8 cellular contexts compared by ENCODE assay signal in genomic region chr4:41990383-41991111, GRCh38. TPM values are rescaled to one million over a fixed set of nuclear protein-coding genes. Genes with fewer than 3 reads are reported as not detected.
DNase-seq lines count a peak whose midpoint lies in the region; ATAC-seq, FAIRE-seq and TF ChIP-seq lines count a peak whose summit lies in the region.

TSS of gene SLC30A9 (plus strand) at chr4:41990530. CDS start at chr4:41990652, 122 bp downstream.

- H3T11ph ChIP-seq in H9 (ENCODE audit: low read length), result no peak within 1 kb of the TSS

- H3K27me3 Mint-ChIP-seq in H9 (ENCODE audit: low read depth) (no peaks in the 10 kb centered on the region), nephron progenitor cell (ENCODE audit: low read depth, poor library complexity) (peaks cover 8% of the 10 kb centered on the region)
- H3K27me3 Mint-ChIP-seq in stimulated activated naive CD8-positive, alpha-beta T cell treated with anti-CD3 and anti-CD28 coated beads, Interleukin-15, amount 100 ng/mL, for 72 hours, result no peaks in the 10 kb centered on the region

- H3K4me3 Mint-ChIP-seq in H9, result peak within 1 kb of the TSS; percentile 99
- H3K4me3 Mint-ChIP-seq in nephron progenitor cell, result peak within 1 kb of the TSS; percentile 98
- H3K4me3 Mint-ChIP-seq in stimulated activated naive CD8-positive, alpha-beta T cell treated with anti-CD3 and anti-CD28 coated beads, Interleukin-15, amount 100 ng/mL, for 72 hours, result peak within 1 kb of the TSS; percentile 96 to 97

- H3K4ac ChIP-seq in H9 (ENCODE audit: low read depth, low read length), result no peak within 1 kb of the TSS

- peaks cover 12% of the 10 kb centered on the region for H3K23me2 ChIP-seq in H9 (ENCODE audit: insufficient read length, low read depth, low read length, poor library complexity, severe bottlenecking)

- FAIRE-seq in G401.6 (lab: Jason Lieb, UNC), result peak; percentile 94

- H2BK15ac ChIP-seq in H9 (ENCODE audit: low read depth, low read length), result no peak within 1 kb of the TSS

- H4K5ac ChIP-seq in H9 (ENCODE audit: insufficient read length, low read depth, low read length), result no peak within 1 kb of the TSS

- peak; percentile 96 for DNase-seq in H9
- peak; percentile 95 for DNase-seq in M059J (ENCODE audit: low read depth)
- peak; percentile 63 to 74 for DNase-seq in SHP77 (lab: John Stamatoyannopoulos, UW)
- DNase-seq in activated effector memory CD4-positive, alpha-beta T cell treated with Interleukin-2 at 50 U/mL for 16 hours, result peak; percentile 88
- peak; percentile 87 for DNase-seq in fibroblast of the conjunctiva (ENCODE audit: low read depth)
- DNase-seq in nephron progenitor cell, result peak; percentile 89
- peak; percentile 86 to 92 for DNase-seq in stimulated activated naive CD8-positive, alpha-beta T cell treated with anti-CD3 and anti-CD28 coated beads, Interleukin-15, amount 100 ng/mL, for 72 hours

- no peak within 1 kb of the TSS for H2BK120ac ChIP-seq in H9 (ENCODE audit: low read depth, low read length, poor library complexity, severe bottlenecking)

- no peaks in the 10 kb centered on the region for H3K27me3 ChIP-seq in H9 (ENCODE audit: insufficient read depth, low read length)

- H3K27ac Mint-ChIP-seq in H9 (peak within 1 kb of the TSS; percentile 88 to 99 (median 93)), nephron progenitor cell (peak within 1 kb of the TSS; percentile 66)
- peak within 1 kb of the TSS; percentile 95 to 97 for H3K27ac Mint-ChIP-seq in stimulated activated naive CD8-positive, alpha-beta T cell treated with anti-CD3 and anti-CD28 coated beads, Interleukin-15, amount 100 ng/mL, for 72 hours

- H2BK20ac ChIP-seq in H9 (ENCODE audit: low read depth, low read length, poor library complexity, severe bottlenecking), result no peak within 1 kb of the TSS

- H3K4me1 Mint-ChIP-seq in H9 (peaks cover 26 to 28% of the 10 kb centered on the region in 2 experiments), nephron progenitor cell (peaks cover 27% of the 10 kb centered on the region)
- H3K4me1 Mint-ChIP-seq in stimulated activated naive CD8-positive, alpha-beta T cell treated with anti-CD3 and anti-CD28 coated beads, Interleukin-15, amount 100 ng/mL, for 72 hours, result peaks cover 13% of the 10 kb centered on the region

- peaks cover 0 to 3% (median 0%) of the 10 kb centered on the region in 3 experiments; a peak in 1 of 7 replicates for H3K36me3 Mint-ChIP-seq in H9 (ENCODE audit: insufficient read depth in 1 of 3, low read depth in 3 of 3)
- peaks cover 11% of the 10 kb centered on the region for H3K36me3 Mint-ChIP-seq in nephron progenitor cell (ENCODE audit: low read depth)

- no peak within 1 kb of the TSS for H2AFZ ChIP-seq in H9 (ENCODE audit: low read length)

- peaks cover 9% of the 10 kb centered on the region for H3K79me1 ChIP-seq in H9 (ENCODE audit: insufficient read depth, low read depth, low read length, poor library complexity, severe bottlenecking)

- peaks cover 8% of the 10 kb centered on the region; the same call in 1 of the 2 replicates for H3K79me2 ChIP-seq in H9 (ENCODE audit: insufficient read depth, low read length)

- H3K4me1 ChIP-seq in H9 (ENCODE audit: insufficient read depth, low read length), result peaks cover 5% of the 10 kb centered on the region; the same call in 1 of the 2 replicates

- WGBS in H9 (ENCODE audit: extremely low coverage, insufficient read length, low lambda C conversion rate), result no CpG with 5 or more reads among the region's 63 CpGs

- H3K14ac ChIP-seq in H9 (ENCODE audit: insufficient read depth, low read length), result peak within 1 kb of the TSS; percentile 85

- no peak within 1 kb of the TSS for H2BK5ac ChIP-seq in H9 (ENCODE audit: insufficient read length, low read length)

- H2AK5ac ChIP-seq in H9 (ENCODE audit: insufficient read length, low read length), result no peak within 1 kb of the TSS

- H3K56ac ChIP-seq in H9 (ENCODE audit: insufficient read length, low read depth, low read length), result no peak within 1 kb of the TSS

- H4K91ac ChIP-seq in H9 (ENCODE audit: insufficient read length, low read depth, low read length), result no peak within 1 kb of the TSS

- H3K27ac ChIP-seq in H9 (ENCODE audit: insufficient read length, low read depth, low read length), result no peak within 1 kb of the TSS

- TF ChIP-seq CTCF in H9 (conservative IDR thresholded peaks at IDR 0.05), result peak; percentile 57
- peak; percentile 41 for TF ChIP-seq CTCF in nephron progenitor cell (IDR thresholded peaks at IDR 0.05)

- ATAC-seq in stimulated activated naive CD8-positive, alpha-beta T cell treated with anti-CD3 and anti-CD28 coated beads, Interleukin-15, amount 100 ng/mL, for 72 hours, result peak; percentile 98

- H3K9me3 Mint-ChIP-seq in H9, result no peaks in the 10 kb centered on the region
- H3K9me3 Mint-ChIP-seq in nephron progenitor cell, result no peaks in the 10 kb centered on the region
- no peaks in the 10 kb centered on the region for H3K9me3 Mint-ChIP-seq in stimulated activated naive CD8-positive, alpha-beta T cell treated with anti-CD3 and anti-CD28 coated beads, Interleukin-15, amount 100 ng/mL, for 72 hours

- H3K9ac ChIP-seq in H9 (ENCODE audit: extremely low read depth, insufficient read length, low read length), result peak within 1 kb of the TSS; percentile 87

- no peak within 1 kb of the TSS for H3K23ac ChIP-seq in H9 (ENCODE audit: insufficient read length, low read depth, low read length)

- no peaks in the 10 kb centered on the region for H4K20me1 ChIP-seq in H9 (ENCODE audit: control insufficient read depth, insufficient read depth, insufficient read length)

- H2BK12ac ChIP-seq in H9 (ENCODE audit: insufficient read length, low read depth, low read length), result no peak within 1 kb of the TSS

- H3K18ac ChIP-seq in H9 (ENCODE audit: insufficient read length, low read depth, low read length), result peak within 1 kb of the TSS; percentile 80

- H4K8ac ChIP-seq in H9 (replicated peaks; ENCODE audit: insufficient read length, low read depth, low read length), result no peak within 1 kb of the TSS

- peak within 1 kb of the TSS; percentile 99 for H3K4me2 ChIP-seq in H9 (ENCODE audit: insufficient read depth, insufficient read length, low read length)

- H3K9me3 ChIP-seq in H9 (ENCODE audit: control insufficient read depth, low read depth, low read length), result no peaks in the 10 kb centered on the region

RNA-seq across cellular contexts. Expression of gene SLC30A9, which starts in this region (rescaled TPM):
- 70.8 and 71.3 TPM in 2 replicates for total RNA-seq in H9 (2021)
- total RNA-seq in M059J (2014; rRNA removed; shearing (Covaris generic)), result 51.8 and 66.9 TPM in 2 replicates
